In the genomic region with DNA sequence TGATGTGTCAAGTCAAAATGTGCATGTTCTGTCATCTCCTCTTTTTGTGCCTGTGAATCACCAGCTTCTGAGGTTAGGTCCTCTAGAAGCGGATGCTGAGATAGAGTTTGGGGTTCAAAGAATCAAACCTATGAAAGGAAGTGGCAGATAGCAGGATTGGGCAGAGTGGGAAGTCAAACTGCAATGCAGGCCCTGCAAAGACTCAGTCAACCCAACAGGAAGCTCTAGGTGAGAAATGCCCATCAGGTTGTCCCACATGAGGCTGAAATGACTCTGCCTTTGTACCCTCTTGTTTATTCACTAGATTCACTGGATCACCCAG, we compare ENCODE assay signal across 10 cellular contexts. TPM values are rescaled to one million over a fixed set of nuclear protein-coding genes. Genes with fewer than 3 reads are reported as not detected.
A peak's percentile ranks its signal among the peaks of the same experiment; 100 is the strongest.
DNase-seq lines count a peak whose midpoint lies in the region; ATAC-seq, FAIRE-seq and TF ChIP-seq lines count a peak whose summit lies in the region.
"Had no signal": no experiment of that assay in that cellular context is flagged by ENCODE, and none has a peak within 500 bp of the region (broad histone marks: within the 10 kb centered on the region; RNA-seq: fewer than 3 reads in every experiment).

No MANE protein-coding gene starts in this region.

- WGBS in trophoblast cell (ENCODE audit: extremely low coverage, insufficient coverage, insufficient read length), result no CpG with 5 or more reads among the region's 1 CpG

- H3K9me3 ChIP-seq in trophoblast cell (ENCODE audit: insufficient read depth, low read depth, low read length), result no peaks in the 10 kb centered on the region
- H3K9me3 ChIP-seq: Peyer's patch had no signal

- no peak overlapping the region for H3K4me2 ChIP-seq in trophoblast cell (ENCODE audit: low read length)

- no peaks in the 10 kb centered on the region for H3K27me3 ChIP-seq in trophoblast cell (ENCODE audit: insufficient read depth, low read length)
- H3K27me3 ChIP-seq: Peyer's patch had no signal

- H3K27me3 Mint-ChIP-seq in activated naive CD4-positive, alpha-beta T cell treated with anti-CD3 and anti-CD28 coated beads, Interleukin-2, amount 50 U/mL, for 24 hours, result no peaks in the 10 kb centered on the region

- H3K4me1 ChIP-seq in trophoblast cell (ENCODE audit: control insufficient read depth in 1 of 2, insufficient read depth in 2 of 2, low read length in 2 of 2), result no peaks in the 10 kb centered on the region

- no peak overlapping the region for H4K8ac ChIP-seq in trophoblast cell (ENCODE audit: low read depth, low read length)

- ATAC-seq in GM19467 (IDR thresholded peaks at IDR 0.05; ENCODE audit: unreplicated experiment), result peak; percentile 41

- H3K9me3 Mint-ChIP-seq in activated naive CD4-positive, alpha-beta T cell treated with anti-CD3 and anti-CD28 coated beads, Interleukin-2, amount 50 U/mL, for 24 hours, result no peaks in the 10 kb centered on the region

- TF ChIP-seq CTCF in D721Med (IDR thresholded peaks at IDR 0.05; ENCODE audit: insufficient read depth, missing control alignments), result no peak

- peak overlapping the region; percentile 89 for H3K27ac Mint-ChIP-seq in activated naive CD4-positive, alpha-beta T cell treated with anti-CD3 and anti-CD28 coated beads, Interleukin-2, amount 50 U/mL, for 24 hours

- FAIRE-seq in D721Med (lab: Jason Lieb, UNC) (no peak), HTR-8/SVneo (lab: Jason Lieb, UNC) (no peak)

- no peak overlapping the region for H2AFZ ChIP-seq in trophoblast cell (ENCODE audit: insufficient read depth, low read length, poor library complexity)

- H4K91ac ChIP-seq in trophoblast cell (ENCODE audit: low read depth, low read length), result no peak overlapping the region

- no peak overlapping the region for H2AK5ac ChIP-seq in trophoblast cell (ENCODE audit: low read length)

- peaks cover 46% of the 10 kb centered on the region for H3K4me1 Mint-ChIP-seq in activated naive CD4-positive, alpha-beta T cell treated with anti-CD3 and anti-CD28 coated beads, Interleukin-2, amount 50 U/mL, for 24 hours

- H3K36me3 Mint-ChIP-seq in activated naive CD4-positive, alpha-beta T cell treated with anti-CD3 and anti-CD28 coated beads, Interleukin-2, amount 50 U/mL, for 24 hours, result no peaks in the 10 kb centered on the region

- H3K14ac ChIP-seq in trophoblast cell (ENCODE audit: low read length), result no peak overlapping the region

- no peak overlapping the region for H2BK12ac ChIP-seq in trophoblast cell (ENCODE audit: low read length)

- DNase-seq in RPMI7951 (ENCODE audit: low read depth), result peak; percentile 68
- peak; percentile 13 to 44 (median 39) for DNase-seq in stimulated activated CD4-positive, alpha-beta T cell treated with anti-CD3 and anti-CD28 coated beads, TNF-alpha, amount 100 ng/mL, for 24 hours (ENCODE audit: low read depth in 3 of 3)
- no peak for DNase-seq in NCI-H2081 (lab: John Stamatoyannopoulos, UW)
- DNase-seq in D721Med (ENCODE audit: insufficient read length, low spot score), result no peak
- no peak for DNase-seq in HTR-8/SVneo (ENCODE audit: insufficient read length, low spot score)
- DNase-seq in trophoblast cell, result no peak

- no peak overlapping the region for H3K23ac ChIP-seq in trophoblast cell (ENCODE audit: low read length)

- no peak overlapping the region for H2BK120ac ChIP-seq in trophoblast cell (ENCODE audit: insufficient read depth, low read length, poor library complexity)

- H3K79me1 ChIP-seq in trophoblast cell (ENCODE audit: low read length), result no peaks in the 10 kb centered on the region

- H3K18ac ChIP-seq in trophoblast cell (ENCODE audit: low read length), result no peak overlapping the region

- H4K12ac ChIP-seq in trophoblast cell (ENCODE audit: low read depth, low read length), result no peak overlapping the region

- no peak overlapping the region for H3K4me3 ChIP-seq in trophoblast cell (ENCODE audit: low read depth, low read length)
- H3K4me3 ChIP-seq: Peyer's patch, skin epidermis had no signal

- no peaks in the 10 kb centered on the region for H3K36me3 ChIP-seq in trophoblast cell (ENCODE audit: control insufficient read depth in 1 of 2, insufficient read depth in 2 of 2, low read length in 2 of 2)
- H3K36me3 ChIP-seq: Peyer's patch had no signal

- H3K27ac ChIP-seq in trophoblast cell (ENCODE audit: low read depth, low read length), result no peak overlapping the region

- H3K9ac ChIP-seq in trophoblast cell (ENCODE audit: low read length), result no peak overlapping the region

- H3K4me3 Mint-ChIP-seq in activated naive CD4-positive, alpha-beta T cell treated with anti-CD3 and anti-CD28 coated beads, Interleukin-2, amount 50 U/mL, for 24 hours, result no peak overlapping the region

- H3K79me2 ChIP-seq in trophoblast cell (ENCODE audit: control insufficient read depth, insufficient read depth, low read length, poor library complexity), result no peaks in the 10 kb centered on the region

- no peak overlapping the region for H3K4ac ChIP-seq in trophoblast cell (ENCODE audit: low read depth, low read length)

- no peak overlapping the region for H2BK5ac ChIP-seq in trophoblast cell (ENCODE audit: low read depth, low read length, poor library complexity)

RNA-seq across cellular contexts. Expression of a gene that starts 4.5 kb away (rescaled TPM):
- 15.4 and 21.4 TPM in 2 replicates for total RNA-seq in RPMI7951 (2014; rRNA removed; shearing (Covaris generic))
- 20.3 and 22.2 TPM in 2 replicates for polyA plus RNA-seq in trophoblast cell (2013)

RNA-seq across cellular contexts. Expression of a gene that starts 54.1 kb away (rescaled TPM):
- 14.2 and 16.1 TPM in 2 replicates for total RNA-seq in RPMI7951 (2014; rRNA removed; shearing (Covaris generic))
- 98.7 and 101 TPM in 2 replicates for polyA plus RNA-seq in trophoblast cell (2013)

RNA-seq across cellular contexts. Expression of a gene that starts 59.0 kb away (rescaled TPM):
- total RNA-seq in RPMI7951 (2014; rRNA removed; shearing (Covaris generic)), result 22.8 and 24.2 TPM in 2 replicates
- 13.9 and 15.4 TPM in 2 replicates for polyA plus RNA-seq in trophoblast cell (2013)

Comparison
In these comparisons a context has a peak if more than half of its experiments do, and no peak if none do; other contexts are left out.
1. DNase-seq: peak in RPMI7951 (single experiment) and stimulated activated CD4-positive, alpha-beta T cell treated with anti-CD3 and anti-CD28 coated beads, TNF-alpha, amount 100 ng/mL, for 24 hours (3 of 3); none in NCI-H2081 (0 of 2), D721Med (single experiment), HTR-8/SVneo (single experiment) and trophoblast cell (0 of 2).